In genomic region chr11:69173925-69174591, GRCh38 we compare ENCODE assay signal across 28 cellular contexts. TPM values are rescaled to one million over a fixed set of nuclear protein-coding genes. Genes with fewer than 3 reads are reported as not detected.
A peak's percentile ranks its signal among the peaks of the same experiment; 100 is the strongest.
DNase-seq lines count a peak whose midpoint lies in the region; ATAC-seq, FAIRE-seq and TF ChIP-seq lines count a peak whose summit lies in the region.
"Had no signal": no experiment of that assay in that cellular context is flagged by ENCODE, and none has a peak within 500 bp of the region (broad histone marks: within the 10 kb centered on the region; RNA-seq: fewer than 3 reads in every experiment).

No MANE protein-coding gene starts in this region.

- TF ChIP-seq POLR2A in IMR-90 (IDR thresholded peaks at IDR 0.05; ENCODE audit: low read depth, low read length) (no peak), HepG2 (IDR thresholded peaks at IDR 0.05; ENCODE audit: insufficient read depth in 1 of 2, low read depth in 2 of 2, low read length in 2 of 2) (no peak)

- H3K4me2 ChIP-seq in IMR-90 (ENCODE audit: low read depth, low read length) (no peak overlapping the region; the same call in 1 of the 2 replicates), HepG2 (ENCODE audit: low read depth, low read length) (no peak overlapping the region)
- H3K4me2 ChIP-seq: hepatocyte, smooth muscle cell had no signal

- H3K79me1 ChIP-seq in IMR-90 (ENCODE audit: low read depth in 1 of 2, low read length in 2 of 2): no peaks in the 10 kb centered on the region

- peak overlapping the region; percentile 17 to 51; a peak in 3 of 4 replicates for H4K8ac ChIP-seq in IMR-90 (ENCODE audit: low read depth in 2 of 2, low read length in 2 of 2)

- H3K4me1 ChIP-seq in IMR-90 (ENCODE audit: control insufficient read depth, insufficient read depth, low read length): peaks cover 15% of the 10 kb centered on the region
- peaks cover 35% of the 10 kb centered on the region for H3K4me1 ChIP-seq in HepG2 (ENCODE audit: insufficient read depth, low read length)
- H3K4me1 ChIP-seq: gastrocnemius medialis, suprapubic skin had no signal

- BruUV-seq in IMR-90 (replicated peaks; lab: Mats Ljungman, UMichigan) (no TSS peak), HepG2 (replicated peaks; lab: Mats Ljungman, UMichigan) (no TSS peak)

- peak overlapping the region; percentile 80 for H3K18ac ChIP-seq in IMR-90 (ENCODE audit: low read depth, low read length)

- peaks cover 4% of the 10 kb centered on the region for H3K27me3 Mint-ChIP-seq in chondrocyte (ENCODE audit: low read depth)

- H3K56ac ChIP-seq in IMR-90 (ENCODE audit: extremely low read depth, insufficient read depth, low read length): no peak overlapping the region

- in situ Hi-C loops in IMR-90 (cut with MboI; ENCODE audit: low sequenced_read_pairs): no loop called here
- in situ Hi-C loops in HepG2 (cut with HindIII; ENCODE audit: extremely low pct_ligation_motif_present, low pct_unique_long_range_greater_than_20kb): no loop called here

- peak overlapping the region; percentile 90 for H2BK120ac ChIP-seq in IMR-90 (ENCODE audit: low read depth, low read length)

- H3K4me3 ChIP-seq in AG10803 (ENCODE audit: low read length) (no peak overlapping the region), IMR-90 (ENCODE audit: insufficient read depth, low read depth, low read length) (no peak overlapping the region), HepG2 (replicated peaks in 1 of 3; ENCODE audit: insufficient read depth in 1 of 3, low read depth in 2 of 3, low read length in 3 of 3) (no peak overlapping the region)
- H3K4me3 ChIP-seq: gastrocnemius medialis, hepatocyte, SK-N-MC, smooth muscle cell, suprapubic skin had no signal

- no peak for TF ChIP-seq RAD21 in IMR-90 (IDR thresholded peaks at IDR 0.05; ENCODE audit: low read length)
- TF ChIP-seq RAD21 in HepG2 (CRISPR knock-in tag; IDR thresholded peaks at IDR 0.05): no peak

- WGBS in IMR-90 (ENCODE audit: extremely low coverage in 2 of 2, insufficient read length in 1 of 2), 2 experiments: 16% methylated on average over 6 of the region's 8 CpGs; no CpG with 5 or more reads in 1 of the 2 experiments
- 1% methylated on average over 8 of the region's 8 CpGs for WGBS in HepG2 (ENCODE audit: low lambda C conversion rate)

- peak overlapping the region; percentile 66 for H2BK5ac ChIP-seq in IMR-90 (ENCODE audit: low read depth, low read length, poor library complexity, severe bottlenecking)

- H3K9me3 Mint-ChIP-seq in chondrocyte (ENCODE audit: low read depth): peaks cover 14% of the 10 kb centered on the region
- H3K9me3 Mint-ChIP-seq: central memory CD8-positive, alpha-beta T cell; stimulated activated effector memory CD8-positive, alpha-beta T cell treated with anti-CD3 and anti-CD28 coated beads, Interleukin-12 subunit alpha, Interleukin-12 subunit beta, amount 100 ng/mL, for 72 hours had no signal

- peak overlapping the region; percentile 85 for H3K27ac ChIP-seq in IMR-90 (ENCODE audit: insufficient read depth, low read length)
- H3K27ac ChIP-seq in HepG2 (ENCODE audit: extremely low read length, insufficient read depth, low read length): no peak overlapping the region
- H3K27ac ChIP-seq: C4-2B, gastrocnemius medialis, hepatocyte, SK-N-MC, suprapubic skin had no signal

- FAIRE-seq in HepG2 (lab: Jason Lieb, UNC): no peak
- FAIRE-seq: GM19239 had no signal

- intact Hi-C loops in IMR-90 (cut with micrococcal nuclease): no loop called here
- intact Hi-C loops in HepG2 (cut with micrococcal nuclease; ENCODE audit: unreplicated experiment): no loop called here

- H3K36me3 ChIP-seq in IMR-90 (ENCODE audit: control insufficient read depth, insufficient read depth, low read length): no peaks in the 10 kb centered on the region
- H3K36me3 ChIP-seq in HepG2 (replicated peaks in 1 of 2; ENCODE audit: control insufficient read depth in 1 of 2, insufficient read depth in 2 of 2, low read length in 2 of 2): no peaks in the 10 kb centered on the region
- H3K36me3 ChIP-seq: gastrocnemius medialis, suprapubic skin had no signal

- H2AFZ ChIP-seq in IMR-90 (replicated peaks; ENCODE audit: low read length, poor library complexity): peak overlapping the region; percentile 34
- no peak overlapping the region for H2AFZ ChIP-seq in HepG2 (ENCODE audit: low read length)
- H2AFZ ChIP-seq: hepatocyte had no signal

- peak; percentile 71 for DNase-seq in AG10803 (ENCODE audit: low read depth)
- DNase-seq in IMR-90: peak; percentile 66
- DNase-seq in chondrocyte (ENCODE audit: low spot score): peak; percentile 40
- peak; percentile 46 for DNase-seq in HepG2 (ENCODE audit: low spot score)
- DNase-seq in CD1c-positive myeloid dendritic cell (ENCODE audit: extremely low spot score): no peak
- DNase-seq: activated CD8-positive, alpha-beta T cell treated with anti-CD3 and anti-CD28 coated beads, Interleukin-2, amount 10 ng/mL, durations not matched to agents 7 days and 5 days; amniotic stem cell; Calu3; gastrocnemius medialis; NCI-H187; NCI-H2171 treated with DMSO at 0.1 percent for 48 hours; occipital lobe; stimulated activated CD4-positive, alpha-beta T cell treated with anti-CD3 and anti-CD28 coated beads, Interleukin-2, amount 100 ng/mL, for 48 hours had no signal

- CTCF ChIA-PET in IMR-90 (lab: Yijun Ruan, JAX): no interaction called here
- CTCF ChIA-PET in HepG2 (lab: Yijun Ruan, JAX; ENCODE audit: low intra/inter-chr PET ratio, low total read pairs): no interaction called here

- H3K79me2 ChIP-seq in HepG2 (ENCODE audit: insufficient read depth, low read length): no peaks in the 10 kb centered on the region
- H3K79me2 ChIP-seq: hepatocyte had no signal

- peak overlapping the region; percentile 90 for H2AK5ac ChIP-seq in IMR-90 (ENCODE audit: low read depth, low read length)

- H2AK9ac ChIP-seq in IMR-90 (replicated peaks; ENCODE audit: low read depth, low read length, poor library complexity): peak overlapping the region; percentile 34

- H4K91ac ChIP-seq in IMR-90 (ENCODE audit: insufficient read depth, low read depth, low read length): peak overlapping the region; percentile 68

- peak overlapping the region; percentile 19; the same call in 1 of the 2 replicates for H4K5ac ChIP-seq in IMR-90 (ENCODE audit: low read depth, low read length)

- H3K4ac ChIP-seq in IMR-90 (ENCODE audit: low read depth, low read length): peak overlapping the region; percentile 63

- TF ChIP-seq EP300 in HepG2 (IDR thresholded peaks at IDR 0.05; ENCODE audit: low read depth in 2 of 2, low read length in 2 of 2): no peak
- no peak for TF ChIP-seq EP300 in HepG2 (CRISPR knock-in tag; IDR thresholded peaks at IDR 0.05; ENCODE audit: borderline replicate concordance)

- TF ChIP-seq CTCF in AG10803 (conservative IDR thresholded peaks at IDR 0.05; ENCODE audit: low read length) (no peak), IMR-90 (conservative IDR thresholded peaks at IDR 0.05; ENCODE audit: low read depth, low read length) (no peak), chondrocyte (IDR thresholded peaks at IDR 0.05) (no peak), HepG2 (CRISPR knock-in tag; IDR thresholded peaks at IDR 0.05) (no peak)

- peaks cover 1% of the 10 kb centered on the region; the same call in 1 of the 2 replicates for H3K27me3 ChIP-seq in IMR-90 (ENCODE audit: control insufficient read depth, insufficient read depth, low read length)
- peaks cover under 1 to 12% of the 10 kb centered on the region in 2 experiments; a peak in 3 of 5 replicates for H3K27me3 ChIP-seq in HepG2 (ENCODE audit: control insufficient read depth in 1 of 2, insufficient read depth in 2 of 2, low read length in 2 of 2)
- H3K27me3 ChIP-seq: gastrocnemius medialis, hepatocyte, suprapubic skin had no signal

- H3K9ac ChIP-seq in IMR-90 (ENCODE audit: low read depth, low read length) (0 out of 2 replicates have a peak overlapping the region, but pooled peaks have one; percentile 19), HepG2 (ENCODE audit: insufficient read depth, low read depth, low read length) (no peak overlapping the region)

- 0 out of 3 replicates have a peak overlapping the region, but pooled peaks have one; percentile 11 for H2BK15ac ChIP-seq in IMR-90 (ENCODE audit: low read depth, low read length)

- H2BK20ac ChIP-seq in IMR-90 (ENCODE audit: low read depth, low read length): peak overlapping the region; percentile 59; the same call in 1 of the 2 replicates

- peaks cover 11% of the 10 kb centered on the region for H3K9me1 ChIP-seq in IMR-90 (ENCODE audit: insufficient read depth, low read length)

- POLR2A ChIA-PET in IMR-90 (lab: Charles Lee; ENCODE audit: unreplicated experiment) (no interaction called here), HepG2 (lab: Yijun Ruan, JAX) (no interaction called here)

- ATAC-seq in IMR-90 (ENCODE audit: low read depth) (peak; percentile 92), HepG2 (no peak), HG02981 (IDR thresholded peaks at IDR 0.05; ENCODE audit: unreplicated experiment) (no peak), GM19023 (IDR thresholded peaks at IDR 0.05; ENCODE audit: unreplicated experiment) (no peak), HG03571 (IDR thresholded peaks at IDR 0.05; ENCODE audit: unreplicated experiment) (no peak)
- ATAC-seq: activated CD8-positive, alpha-beta T cell treated with anti-CD3 and anti-CD28 coated beads, Interleukin-2, amount 10 ng/mL, durations not matched to agents 7 days and 5 days; gastrocnemius medialis; left lobe of liver; stimulated activated effector memory CD8-positive, alpha-beta T cell treated with anti-CD3 and anti-CD28 coated beads, Interleukin-12 subunit alpha, Interleukin-12 subunit beta, amount 100 ng/mL, for 72 hours had no signal

- H3K9me3 ChIP-seq in IMR-90 (ENCODE audit: control insufficient read depth, insufficient read depth, low read length): peaks cover 10% of the 10 kb centered on the region
- no peaks in the 10 kb centered on the region for H3K9me3 ChIP-seq in HepG2 (ENCODE audit: low read length)
- H3K9me3 ChIP-seq: gastrocnemius medialis, suprapubic skin had no signal

- peak overlapping the region; percentile 24; the same call in 1 of the 2 replicates for H3K14ac ChIP-seq in IMR-90 (replicated peaks; ENCODE audit: low read depth, low read length)

- H3K27ac Mint-ChIP-seq in chondrocyte (ENCODE audit: unreplicated experiment): no peak overlapping the region
- H3K27ac Mint-ChIP-seq: activated CD8-positive, alpha-beta T cell treated with anti-CD3 and anti-CD28 coated beads, Interleukin-2, amount 10 ng/mL, durations not matched to agents 7 days and 5 days; T-helper 1 cell treated with Interleukin-12 subunit alpha and Interleukin-12 subunit beta and Interleukin-4 antibody, amounts not matched to agents 30 μg/mL and 1 μg/mL, for 36 hours had no signal

- dilution Hi-C loops in IMR-90 (cut with HindIII; ENCODE audit: low sequenced_read_pairs, unreplicated experiment): no loop called here

- no peak overlapping the region for H3K4me3 Mint-ChIP-seq in chondrocyte (ENCODE audit: unreplicated experiment)
- H3K4me3 Mint-ChIP-seq: activated CD8-positive, alpha-beta T cell treated with anti-CD3 and anti-CD28 coated beads, Interleukin-2, amount 10 ng/mL, durations not matched to agents 7 days and 5 days; central memory CD8-positive, alpha-beta T cell; stimulated activated effector memory CD8-positive, alpha-beta T cell treated with anti-CD3 and anti-CD28 coated beads, Interleukin-12 subunit alpha, Interleukin-12 subunit beta, amount 100 ng/mL, for 72 hours; T-helper 1 cell treated with Interleukin-12 subunit alpha and Interleukin-12 subunit beta and Interleukin-4 antibody, amounts not matched to agents 30 μg/mL and 1 μg/mL, for 36 hours had no signal

- H4K20me1 ChIP-seq in IMR-90 (ENCODE audit: insufficient read depth, low read length): no peaks in the 10 kb centered on the region
- H4K20me1 ChIP-seq in HepG2 (ENCODE audit: insufficient read depth, low read length): no peaks in the 10 kb centered on the region

- no peaks in the 10 kb centered on the region for H3K36me3 Mint-ChIP-seq in chondrocyte (ENCODE audit: low read depth)
- H3K36me3 Mint-ChIP-seq: stimulated activated effector memory CD8-positive, alpha-beta T cell treated with anti-CD3 and anti-CD28 coated beads, Interleukin-12 subunit alpha, Interleukin-12 subunit beta, amount 100 ng/mL, for 72 hours had no signal

- H3K23ac ChIP-seq in IMR-90 (ENCODE audit: low read depth, low read length): peak overlapping the region; percentile 16; the same call in 1 of the 2 replicates

- H3K4me1 Mint-ChIP-seq in chondrocyte (ENCODE audit: low read depth): peaks cover 4% of the 10 kb centered on the region
- H3K4me1 Mint-ChIP-seq: central memory CD8-positive, alpha-beta T cell; stimulated activated effector memory CD8-positive, alpha-beta T cell treated with anti-CD3 and anti-CD28 coated beads, Interleukin-12 subunit alpha, Interleukin-12 subunit beta, amount 100 ng/mL, for 72 hours had no signal

RNA-seq across cellular contexts. Expression of gene SMIM38, which starts 18.3 kb away (rescaled TPM):
- total RNA-seq in IMR-90 (2012; rRNA removed) (under 0.01 and 0.28 TPM in 2 replicates), chondrocyte (0.12 to 0.60 TPM (median 0.41 TPM) in 3 replicates), HepG2 (2016; rRNA removed; fragmentation: Illumina TruSeq; extraction: Trizol) (0.40 TPM in 1 of 2 replicates, not detected in the other)
- polyA plus RNA-seq in IMR-90 (2012; rRNA removed) (0.05 and 0.07 TPM in 2 replicates), HepG2 (2011; rRNA removed) (0.30 and 0.42 TPM in 2 replicates)
- polyA plus RNA-seq in IMR-90 (2012; cell fraction: cytosol; rRNA removed): 0.02 and 0.03 TPM in 2 replicates
- polyA plus RNA-seq in IMR-90 (2012; cell fraction: nucleus; rRNA removed; ENCODE audit: low replicate concordance): 0.56 and 0.64 TPM in 2 replicates
- total RNA-seq in HepG2 (2016; cell fraction: cytosol; rRNA removed; fragmentation: Illumina TruSeq; extraction: Trizol; ENCODE audit: low read depth): 0.18 TPM in 1 of 2 replicates, not detected in the other
- total RNA-seq in HepG2 (2016; cell fraction: insoluble cytoplasmic fraction; rRNA removed; fragmentation: Illumina TruSeq; extraction: Trizol): 0.39 and 0.61 TPM in 2 replicates
- total RNA-seq in HepG2 (2016; cell fraction: membrane; rRNA removed; fragmentation: Illumina TruSeq; extraction: Trizol): 0.24 and 0.25 TPM in 2 replicates
- 0.43 and 0.91 TPM in 2 replicates for total RNA-seq in HepG2 (2016; cell fraction: nucleus; rRNA removed; fragmentation: Illumina TruSeq; extraction: Trizol)
- polyA plus RNA-seq in HepG2 (2011; cell fraction: cytosol; rRNA removed): 0.12 and 0.32 TPM in 2 replicates
- 3.5 and 3.6 TPM in 2 replicates for polyA plus RNA-seq in HepG2 (2011; cell fraction: nucleus; rRNA removed)
- 0.39 and 0.67 TPM in 2 replicates for polyA plus RNA-seq in HepG2 (2012)
- not detected in 2 replicates for polyA plus RNA-seq in HepG2 (2016; cell fraction: cytosol; fragmentation: Illumina TruSeq; extraction: Trizol; ENCODE audit: low read depth)
- 0.09 TPM in 1 of 2 replicates, not detected in the other for polyA plus RNA-seq in HepG2 (2016; cell fraction: insoluble cytoplasmic fraction; fragmentation: Illumina TruSeq; extraction: Trizol; ENCODE audit: low read depth)
- not detected in 2 replicates for polyA plus RNA-seq in HepG2 (2016; cell fraction: membrane; fragmentation: Illumina TruSeq; extraction: Trizol; ENCODE audit: low read depth)
- polyA plus RNA-seq in HepG2 (2016; cell fraction: nucleus; fragmentation: Illumina TruSeq; extraction: Trizol; ENCODE audit: insufficient read depth, low read depth): 0.45 and 0.49 TPM in 2 replicates
- polyA minus RNA-seq in HepG2 (2011; rRNA and poly(A)+ RNA removed; ENCODE audit: low replicate concordance): 0.09 and 1.2 TPM in 2 replicates
- polyA minus RNA-seq in HepG2 (2011; cell fraction: cytosol; rRNA and poly(A)+ RNA removed): not detected in 2 replicates
- polyA minus RNA-seq in HepG2 (2011; cell fraction: nucleus; rRNA and poly(A)+ RNA removed): 1.4 and 2.1 TPM in 2 replicates
- total RNA-seq: dermis microvascular lymphatic vessel endothelial cell, left lobe of liver, LHCN-M2 had no signal
- polyA plus RNA-seq: smooth muscle cell had no signal
